In the genomic region with DNA sequence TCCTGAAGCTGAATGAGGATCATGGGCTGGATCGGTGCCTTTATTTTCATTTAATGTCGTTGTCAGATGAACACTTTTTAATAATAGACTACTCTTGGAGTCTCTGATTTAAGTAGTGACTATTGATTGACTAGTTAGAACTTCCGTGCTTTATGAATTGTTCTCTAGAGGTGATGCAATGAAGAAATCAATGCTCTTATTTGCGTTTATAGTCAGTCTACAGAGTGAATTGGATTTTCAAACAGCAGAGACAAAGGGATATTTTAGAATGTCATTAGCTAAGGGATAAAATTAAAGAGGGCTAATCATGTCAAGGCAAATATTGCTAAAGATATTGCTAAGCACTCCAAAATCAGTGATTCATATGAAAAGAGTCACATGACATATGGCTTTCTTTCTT, we compare ENCODE assay signal across 1 cellular context.
TF ChIP-seq lines count a peak whose summit lies in the region.

No MANE protein-coding gene starts in this region.

TF ChIP-seq in HepG2, 621 proteins besides CTCF, POLR2A, EP300 and RAD21 (continued from another document and continues in another):
- TF ChIP-seq USF2 (IDR thresholded peaks at IDR 0.05; ENCODE audit: low read depth, low read length) (no peak), USF2 (CRISPR knock-in tag; IDR thresholded peaks at IDR 0.05; ENCODE audit: borderline replicate concordance) (peak; percentile 28; the same call in 1 of the 2 replicates), RFXAP (CRISPR knock-in tag; IDR thresholded peaks at IDR 0.05; ENCODE audit: borderline replicate concordance) (no peak), FOXM1 (CRISPR knock-in tag; IDR thresholded peaks at IDR 0.05) (no peak), IKZF1 (IDR thresholded peaks at IDR 0.05) (no peak), FOXA3 (CRISPR knock-in tag; IDR thresholded peaks at IDR 0.05) (peak; percentile 51; the same call in 1 of the 2 replicates), GFI1 (CRISPR knock-in tag; IDR thresholded peaks at IDR 0.05; ENCODE audit: borderline replicate concordance) (peak; percentile 96), CREM (IDR thresholded peaks at IDR 0.05) (0 out of 2 replicates have a peak, but pooled peaks have one; percentile 16), CREM (CRISPR knock-in tag; IDR thresholded peaks at IDR 0.05) (no peak), IRX3 (CRISPR knock-in tag; IDR thresholded peaks at IDR 0.05; ENCODE audit: borderline replicate concordance, low read depth) (no peak), ZNF207 (IDR thresholded peaks at IDR 0.05; ENCODE audit: borderline replicate concordance) (no peak), ZNF607 (CRISPR knock-in tag; IDR thresholded peaks at IDR 0.05; ENCODE audit: borderline replicate concordance) (no peak), RBM39 (IDR thresholded peaks at IDR 0.05; ENCODE audit: low read depth, low read length, poor library complexity, severe bottlenecking) (no peak), MED1 (CRISPR knock-in tag; IDR thresholded peaks at IDR 0.05) (no peak), SRF (IDR thresholded peaks at IDR 0.05; ENCODE audit: low read depth, low read length) (no peak), RCOR2 (CRISPR knock-in tag; IDR thresholded peaks at IDR 0.05) (0 out of 2 replicates have a peak, but pooled peaks have one; percentile 38), ZNF891 (CRISPR knock-in tag; IDR thresholded peaks at IDR 0.05) (no peak), ZSCAN20 (CRISPR knock-in tag; IDR thresholded peaks at IDR 0.05; ENCODE audit: borderline replicate concordance) (no peak), MIXL1 (CRISPR knock-in tag; IDR thresholded peaks at IDR 0.05) (0 out of 2 replicates have a peak, but pooled peaks have one; percentile 29), ZBTB20 (CRISPR knock-in tag; IDR thresholded peaks at IDR 0.05; ENCODE audit: borderline replicate concordance, low read depth) (no peak), GATAD2A (CRISPR knock-in tag; IDR thresholded peaks at IDR 0.05) (peak; percentile 68; the same call in 1 of the 2 replicates), ZFX (CRISPR knock-in tag; IDR thresholded peaks at IDR 0.05; ENCODE audit: low read depth) (no peak), BORCS8-MEF2B (CRISPR knock-in tag; IDR thresholded peaks at IDR 0.05) (no peak), ZNF430 (CRISPR knock-in tag; IDR thresholded peaks at IDR 0.05) (no peak), ZEB1 (IDR thresholded peaks at IDR 0.05; ENCODE audit: insufficient replicate concordance, low read depth) (no peak), IRF1 (CRISPR knock-in tag; IDR thresholded peaks at IDR 0.05; ENCODE audit: low read depth) (no peak), THYN1 (CRISPR knock-in tag; IDR thresholded peaks at IDR 0.05; ENCODE audit: borderline replicate concordance, low read depth) (no peak), PAXIP1 (CRISPR knock-in tag; conservative IDR thresholded peaks at IDR 0.05) (0 out of 2 replicates have a peak, but pooled peaks have one; percentile 22), ZNF253 (CRISPR knock-in tag; IDR thresholded peaks at IDR 0.05; ENCODE audit: borderline replicate concordance) (no peak), ZBTB3 (CRISPR knock-in tag; IDR thresholded peaks at IDR 0.05; ENCODE audit: borderline replicate concordance, low read depth) (no peak), ZNF33A (CRISPR knock-in tag; IDR thresholded peaks at IDR 0.05; ENCODE audit: borderline replicate concordance) (no peak), ETS1 (CRISPR knock-in tag; IDR thresholded peaks at IDR 0.05) (no peak), ZNF556 (CRISPR knock-in tag; IDR thresholded peaks at IDR 0.05; ENCODE audit: borderline replicate concordance) (no peak), PCBP2 (optimal IDR thresholded peaks at IDR 0.05; ENCODE audit: low read depth, low read length, poor library complexity, severe bottlenecking) (no peak), ARNT (IDR thresholded peaks at IDR 0.05) (no peak), ONECUT2 (CRISPR knock-in tag; IDR thresholded peaks at IDR 0.05) (peak; percentile 75), HES4 (CRISPR knock-in tag; IDR thresholded peaks at IDR 0.05; ENCODE audit: borderline replicate concordance) (no peak), SSRP1 (CRISPR knock-in tag; IDR thresholded peaks at IDR 0.05) (no peak), ZNF407 (CRISPR knock-in tag; IDR thresholded peaks at IDR 0.05; ENCODE audit: not compliant biosample characterization) (no peak)
- TF ChIP-seq, protein P1, sequence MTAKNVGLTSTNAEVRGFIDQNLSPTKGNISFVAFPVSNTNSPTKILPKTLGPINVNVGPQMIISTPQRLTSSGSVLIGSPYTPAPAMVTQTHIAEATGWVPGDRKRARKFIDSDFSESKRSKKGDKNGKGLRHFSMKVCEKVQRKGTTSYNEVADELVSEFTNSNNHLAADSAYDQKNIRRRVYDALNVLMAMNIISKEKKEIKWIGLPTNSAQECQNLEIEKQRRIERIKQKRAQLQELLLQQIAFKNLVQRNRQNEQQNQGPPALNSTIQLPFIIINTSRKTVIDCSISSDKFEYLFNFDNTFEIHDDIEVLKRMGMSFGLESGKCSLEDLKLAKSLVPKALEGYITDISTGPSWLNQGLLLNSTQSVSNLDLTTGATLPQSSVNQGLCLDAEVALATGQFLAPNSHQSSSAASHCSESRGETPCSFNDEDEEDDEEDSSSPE (CRISPR knock-in tag; IDR thresholded peaks at IDR 0.05) = no peak
- TF ChIP-seq, protein P2, sequence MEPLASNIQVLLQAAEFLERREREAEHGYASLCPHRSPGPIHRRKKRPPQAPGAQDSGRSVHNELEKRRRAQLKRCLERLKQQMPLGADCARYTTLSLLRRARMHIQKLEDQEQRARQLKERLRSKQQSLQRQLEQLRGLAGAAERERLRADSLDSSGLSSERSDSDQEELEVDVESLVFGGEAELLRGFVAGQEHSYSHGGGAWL (CRISPR knock-in tag; IDR thresholded peaks at IDR 0.05) = no peak
- TF ChIP-seq, protein P3, sequence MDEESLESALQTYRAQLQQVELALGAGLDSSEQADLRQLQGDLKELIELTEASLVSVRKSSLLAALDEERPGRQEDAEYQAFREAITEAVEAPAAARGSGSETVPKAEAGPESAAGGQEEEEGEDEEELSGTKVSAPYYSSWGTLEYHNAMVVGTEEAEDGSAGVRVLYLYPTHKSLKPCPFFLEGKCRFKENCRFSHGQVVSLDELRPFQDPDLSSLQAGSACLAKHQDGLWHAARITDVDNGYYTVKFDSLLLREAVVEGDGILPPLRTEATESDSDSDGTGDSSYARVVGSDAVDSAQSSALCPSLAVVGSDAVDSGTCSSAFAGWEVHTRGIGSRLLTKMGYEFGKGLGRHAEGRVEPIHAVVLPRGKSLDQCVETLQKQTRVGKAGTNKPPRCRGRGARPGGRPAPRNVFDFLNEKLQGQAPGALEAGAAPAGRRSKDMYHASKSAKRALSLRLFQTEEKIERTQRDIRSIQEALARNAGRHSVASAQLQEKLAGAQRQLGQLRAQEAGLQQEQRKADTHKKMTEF (CRISPR knock-in tag; IDR thresholded peaks at IDR 0.05) = 0 out of 2 replicates have a peak, but pooled peaks have one; percentile 22
